In genomic region chr19:18308051-18308947, GRCh38 we compare ENCODE assay signal across 10 cellular contexts. TPM values are rescaled to one million over a fixed set of nuclear protein-coding genes. Genes with fewer than 3 reads are reported as not detected.
DNase-seq lines count a peak whose midpoint lies in the region; ATAC-seq and TF ChIP-seq lines count a peak whose summit lies in the region.
"Had no signal": no experiment of that assay in that cellular context is flagged by ENCODE, and none has a peak within 500 bp of the region (broad histone marks: within the 10 kb centered on the region; RNA-seq: fewer than 3 reads in every experiment).

No MANE protein-coding gene starts in this region.

- TF ChIP-seq POLR2A in ovary (IDR thresholded peaks at IDR 0.05) = no peak

- no peak overlapping the region for H3K23ac ChIP-seq in trophoblast cell (ENCODE audit: low read length)

- no peak overlapping the region for H2BK12ac ChIP-seq in trophoblast cell (ENCODE audit: low read length)

- no peak overlapping the region for H3K14ac ChIP-seq in trophoblast cell (ENCODE audit: low read length)

- H3K27me3 ChIP-seq in right atrium auricular region (no peaks in the 10 kb centered on the region), ascending aorta (no peaks in the 10 kb centered on the region), ovary (no peaks in the 10 kb centered on the region), trophoblast cell (ENCODE audit: insufficient read depth, low read length) (no peaks in the 10 kb centered on the region)

- H3K9me3 ChIP-seq in right atrium auricular region (no peaks in the 10 kb centered on the region), ascending aorta (no peaks in the 10 kb centered on the region), ovary (no peaks in the 10 kb centered on the region), trophoblast cell (ENCODE audit: insufficient read depth, low read depth, low read length) (peaks cover 2% of the 10 kb centered on the region)

- peak overlapping the region; percentile 98 to 99 for H3K27ac ChIP-seq in right atrium auricular region
- peak overlapping the region; percentile 98 to 100 for H3K27ac ChIP-seq in ascending aorta
- peak overlapping the region; percentile 59 to 98 for H3K27ac ChIP-seq in ovary
- H3K27ac ChIP-seq in trophoblast cell (ENCODE audit: low read depth, low read length) = no peak overlapping the region

- DNase-seq in right atrium auricular region (ENCODE audit: low spot score) (no peak), Right ventricle myocardium superior (no peak), ascending aorta (ENCODE audit: low spot score in 2 of 2) (no peak), ovary (peak in 1 of 5 donors; percentile 44), trophoblast cell (no peak), RKO (ENCODE audit: low spot score) (no peak)
- DNase-seq: DMS79, NCI-H1105 had no signal

- H3K79me1 ChIP-seq in trophoblast cell (ENCODE audit: low read length) = peaks cover 18% of the 10 kb centered on the region

- peaks cover 4% of the 10 kb centered on the region for H3K79me2 ChIP-seq in trophoblast cell (ENCODE audit: control insufficient read depth, insufficient read depth, low read length, poor library complexity)

- H4K12ac ChIP-seq in trophoblast cell (ENCODE audit: low read depth, low read length) = no peak overlapping the region

- no peak for TF ChIP-seq EP300 in ovary (IDR thresholded peaks at IDR 0.05)

- H4K8ac ChIP-seq in trophoblast cell (ENCODE audit: low read depth, low read length) = no peak overlapping the region

- no peak overlapping the region for H3K4ac ChIP-seq in trophoblast cell (ENCODE audit: low read depth, low read length)

- TF ChIP-seq CTCF in right atrium auricular region (IDR thresholded peaks at IDR 0.05) (no peak), ascending aorta (IDR thresholded peaks at IDR 0.05) (no peak), ovary (IDR thresholded peaks at IDR 0.05) (no peak)

- ATAC-seq in Right ventricle myocardium superior (ENCODE audit: poor library complexity) (no peak), GM21576 (IDR thresholded peaks at IDR 0.05; ENCODE audit: unreplicated experiment) (no peak), HG02571 (IDR thresholded peaks at IDR 0.05; ENCODE audit: unreplicated experiment) (no peak)

- H2BK120ac ChIP-seq in trophoblast cell (ENCODE audit: insufficient read depth, low read length, poor library complexity) = no peak overlapping the region

- no peak overlapping the region for H3K18ac ChIP-seq in trophoblast cell (ENCODE audit: low read length)

- H3K4me1 ChIP-seq in right atrium auricular region (peaks cover 0 to 38% of the 10 kb centered on the region in 2 donors), ascending aorta (peaks cover 27 to 51% of the 10 kb centered on the region in 2 donors), ovary (ENCODE audit: insufficient read depth) (peaks cover 17% of the 10 kb centered on the region), trophoblast cell (ENCODE audit: control insufficient read depth in 1 of 2, insufficient read depth in 2 of 2, low read length in 2 of 2) (peaks cover 13 to 15% of the 10 kb centered on the region in 2 experiments)

- H3K9ac ChIP-seq in trophoblast cell (ENCODE audit: low read length) = no peak overlapping the region

- H2AK5ac ChIP-seq in trophoblast cell (ENCODE audit: low read length) = no peak overlapping the region

- H3K36me3 ChIP-seq in right atrium auricular region (peaks cover 34% of the 10 kb centered on the region), ascending aorta (peaks cover 12 to 18% of the 10 kb centered on the region in 2 donors), ovary (no peaks in the 10 kb centered on the region), trophoblast cell (ENCODE audit: control insufficient read depth in 1 of 2, insufficient read depth in 2 of 2, low read length in 2 of 2) (peaks cover 72 to 74% of the 10 kb centered on the region in 2 experiments)

- no peak overlapping the region for H3K4me2 ChIP-seq in trophoblast cell (ENCODE audit: low read length)

- H2BK5ac ChIP-seq in trophoblast cell (ENCODE audit: low read depth, low read length, poor library complexity) = no peak overlapping the region

- H2AFZ ChIP-seq in trophoblast cell (ENCODE audit: insufficient read depth, low read length, poor library complexity) = no peak overlapping the region

- intact Hi-C loops in Right ventricle myocardium superior (cut with DNase I) = no loop called here
- intact Hi-C loops in ascending aorta (cut with DNase I) = no loop called here
- intact Hi-C loops in ovary (cut with DNase I) = no loop called here

- H3K4me3 ChIP-seq in right atrium auricular region = no peak overlapping the region
- no peak overlapping the region for H3K4me3 ChIP-seq in ascending aorta
- no peak overlapping the region for H3K4me3 ChIP-seq in ovary
- no peak overlapping the region for H3K4me3 ChIP-seq in trophoblast cell (ENCODE audit: low read depth, low read length)

- H4K91ac ChIP-seq in trophoblast cell (ENCODE audit: low read depth, low read length) = no peak overlapping the region

- 68 to 79% (median 79%) methylated on average over 19 to 20 of the region's 20 CpGs for WGBS in ovary, 3 donors
- no CpG with 5 or more reads among the region's 20 CpGs for WGBS in trophoblast cell (ENCODE audit: extremely low coverage, insufficient coverage, insufficient read length)

RNA-seq across cellular contexts. Expression of gene LSM4, which starts 14.6 kb away (rescaled TPM):
- total RNA-seq in right atrium auricular region (10 to 100 TPM; 68.5 to 97.3 TPM), Right ventricle myocardium superior (103 TPM), ascending aorta (62.5 TPM), ovary (100 to 1,000 TPM in 1 of 7 donors, 10 to 100 TPM in 6; 45.0 to 121 (median 77.3) TPM)
- 10 to 100 TPM; 38.3 to 66.0 TPM for polyA plus RNA-seq in ovary
- polyA plus RNA-seq in trophoblast cell (2013) = 216 and 223 TPM in 2 replicates

RNA-seq across cellular contexts. Expression of gene JUND, which starts 26.9 kb away (rescaled TPM):
- total RNA-seq in right atrium auricular region (100 to 1,000 TPM; 240 to 420 TPM), Right ventricle myocardium superior (107 TPM), ascending aorta (3,570 TPM), ovary (1,000 to 10,000 TPM in 2 of 7 donors, 100 to 1,000 TPM in 5; 163 to 1,260 (median 581) TPM)
- polyA plus RNA-seq in ovary = 100 to 1,000 TPM in 1 of 2 donors, 10 to 100 TPM in 1; 95.2 to 301 TPM
- 224 and 256 TPM in 2 replicates for polyA plus RNA-seq in trophoblast cell (2013)

RNA-seq across cellular contexts. Expression of gene PGPEP1, which starts 32.1 kb away (rescaled TPM):
- total RNA-seq in right atrium auricular region (10 to 100 TPM; 16.4 to 20.6 TPM), Right ventricle myocardium superior (33.6 TPM), ascending aorta (14.8 TPM), ovary (10 to 100 TPM in 6 of 7 donors, 1 to 10 TPM in 1; 9.3 to 64.5 (median 50.3) TPM)
- polyA plus RNA-seq in ovary = 10 to 100 TPM; 13.8 to 16.9 TPM
- polyA plus RNA-seq in trophoblast cell (2013) = 46.5 and 56.5 TPM in 2 replicates

RNA-seq across cellular contexts. Expression of gene IQCN, which starts 34.0 kb away (rescaled TPM):
- total RNA-seq in right atrium auricular region = 1 to 10 TPM in 1 of 2 donors, under 1 TPM in 1; 0.52 to 1.5 TPM
- 0.35 TPM for total RNA-seq in Right ventricle myocardium superior
- 51.2 TPM for total RNA-seq in ascending aorta
- total RNA-seq in ovary = 10 to 100 TPM in 5 of 7 donors, 1 to 10 TPM in 2; 6.0 to 18.4 (median 11.7) TPM
- polyA plus RNA-seq in ovary = 1 to 10 TPM; 2.5 to 9.3 TPM
- polyA plus RNA-seq in trophoblast cell (2013) = 1.7 and 1.8 TPM in 2 replicates
